1 cellular context compared by ENCODE assay signal in the genomic region with DNA sequence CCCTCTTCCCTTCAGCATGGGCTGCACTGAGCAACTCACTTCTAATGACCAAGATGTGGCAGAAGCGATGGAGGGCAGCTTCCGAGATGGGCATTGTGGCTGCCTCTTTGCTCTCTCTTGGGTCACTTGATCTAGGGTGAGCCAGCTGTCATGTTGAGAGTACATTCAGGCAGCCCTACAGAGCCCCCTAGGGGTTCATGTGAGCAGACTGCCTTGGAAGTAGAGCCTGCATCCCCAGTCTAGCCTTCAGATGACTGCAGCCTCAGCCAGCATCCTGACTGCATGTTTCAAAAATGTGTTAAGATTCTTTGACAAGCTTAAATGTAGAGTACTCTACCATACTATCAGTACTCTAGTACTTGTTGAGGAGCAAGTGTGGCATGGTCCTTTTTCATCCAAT.
TF ChIP-seq lines count a peak whose summit lies in the region.

No MANE protein-coding gene starts in this region.

TF ChIP-seq in K562, 482 proteins besides CTCF, POLR2A, EP300 and RAD21 (continued from another document):
- TF ChIP-seq SMC3 (conservative IDR thresholded peaks at IDR 0.05; ENCODE audit: insufficient read depth, low read depth, low read length) (0 out of 2 replicates have a peak, but pooled peaks have one; percentile 20), ZNF507 (tag; conservative IDR thresholded peaks at IDR 0.05) (no peak), CBX3 (IDR thresholded peaks at IDR 0.05; ENCODE audit: borderline replicate concordance in 1 of 2, low read length in 2 of 2) (peak in 1 of 2 experiments; percentile 80; a peak in 1 of 3 replicates), TAL1 (IDR thresholded peaks at IDR 0.05) (no peak)
- TF ChIP-seq, protein P1, sequence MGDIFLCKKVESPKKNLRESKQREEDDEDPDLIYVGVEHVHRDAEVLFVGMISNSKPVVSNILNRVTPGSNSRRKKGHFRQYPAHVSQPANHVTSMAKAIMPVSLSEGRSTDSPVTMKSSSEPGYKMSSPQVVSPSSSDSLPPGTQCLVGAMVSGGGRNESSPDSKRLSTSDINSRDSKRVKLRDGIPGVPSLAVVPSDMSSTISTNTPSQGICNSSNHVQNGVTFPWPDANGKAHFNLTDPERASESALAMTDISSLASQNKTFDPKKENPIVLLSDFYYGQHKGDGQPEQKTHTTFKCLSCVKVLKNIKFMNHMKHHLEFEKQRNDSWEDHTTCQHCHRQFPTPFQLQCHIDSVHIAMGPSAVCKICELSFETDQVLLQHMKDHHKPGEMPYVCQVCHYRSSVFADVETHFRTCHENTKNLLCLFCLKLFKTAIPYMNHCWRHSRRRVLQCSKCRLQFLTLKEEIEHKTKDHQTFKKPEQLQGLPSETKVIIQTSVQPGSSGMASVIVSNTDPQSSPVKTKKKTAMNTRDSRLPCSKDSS (IDR thresholded peaks at IDR 0.05; ENCODE audit: low read depth, partially characterized antibody): peak; percentile 49
